In the genomic region with DNA sequence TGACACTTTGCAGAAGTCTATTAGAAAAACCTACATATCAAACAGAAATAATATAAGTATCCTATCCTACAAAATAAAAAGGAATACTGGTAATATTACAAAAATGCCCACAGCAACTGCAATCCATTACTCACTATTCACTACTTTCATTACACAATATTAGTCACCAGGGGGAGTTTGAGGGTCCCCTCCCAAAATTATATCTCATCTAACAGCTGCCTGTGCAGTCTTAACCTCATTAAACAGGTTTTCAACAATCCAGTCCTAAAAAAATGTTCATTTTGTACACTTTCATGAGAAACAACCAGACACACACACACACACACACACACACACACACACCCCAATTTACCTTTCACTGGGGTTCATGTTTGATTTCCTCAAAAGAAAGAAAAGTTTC, we compare ENCODE assay signal across 1 cellular context.
A peak's percentile ranks its signal among the peaks of the same experiment; 100 is the strongest.
TF ChIP-seq lines count a peak whose summit lies in the region.

No MANE protein-coding gene starts in this region.

TF ChIP-seq in HepG2, 621 proteins besides CTCF, POLR2A, EP300 and RAD21:
- TF ChIP-seq CC2D1A (CRISPR knock-in tag; IDR thresholded peaks at IDR 0.05) = no peak
- TF ChIP-seq, protein P1, sequence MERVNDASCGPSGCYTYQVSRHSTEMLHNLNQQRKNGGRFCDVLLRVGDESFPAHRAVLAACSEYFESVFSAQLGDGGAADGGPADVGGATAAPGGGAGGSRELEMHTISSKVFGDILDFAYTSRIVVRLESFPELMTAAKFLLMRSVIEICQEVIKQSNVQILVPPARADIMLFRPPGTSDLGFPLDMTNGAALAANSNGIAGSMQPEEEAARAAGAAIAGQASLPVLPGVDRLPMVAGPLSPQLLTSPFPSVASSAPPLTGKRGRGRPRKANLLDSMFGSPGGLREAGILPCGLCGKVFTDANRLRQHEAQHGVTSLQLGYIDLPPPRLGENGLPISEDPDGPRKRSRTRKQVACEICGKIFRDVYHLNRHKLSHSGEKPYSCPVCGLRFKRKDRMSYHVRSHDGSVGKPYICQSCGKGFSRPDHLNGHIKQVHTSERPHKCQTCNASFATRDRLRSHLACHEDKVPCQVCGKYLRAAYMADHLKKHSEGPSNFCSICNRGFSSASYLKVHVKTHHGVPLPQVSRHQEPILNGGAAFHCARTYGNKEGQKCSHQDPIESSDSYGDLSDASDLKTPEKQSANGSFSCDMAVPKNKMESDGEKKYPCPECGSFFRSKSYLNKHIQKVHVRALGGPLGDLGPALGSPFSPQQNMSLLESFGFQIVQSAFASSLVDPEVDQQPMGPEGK (CRISPR knock-in tag; IDR thresholded peaks at IDR 0.05) = 0 out of 2 replicates have a peak, but pooled peaks have one; percentile 23
